Comparison of ENCODE assay signal across 8 cellular contexts in genomic region chr1:39409055-39409816, GRCh38.
DNase-seq lines count a peak whose midpoint lies in the region; ATAC-seq, FAIRE-seq and TF ChIP-seq lines count a peak whose summit lies in the region.

No MANE protein-coding gene starts in this region.

- CTCF ChIA-PET in activated CD8-positive, alpha-beta T cell treated with anti-CD3 and anti-CD28 coated beads for 36 hours (lab: Charles Lee) = interaction anchor here (1.1 to 4.6 kb wide), 17 partner anchors 10 to 311 kb away, joined by 3 to 45 read pairs (median 6); no protein-coding TSS in a partner anchor

- DNase-seq in Karpas-422 (no peak), fibroblast of villous mesenchyme (ENCODE audit: low read depth) (peak; percentile 82), GM10266 (ENCODE audit: extremely low spot score) (no peak), D721Med (ENCODE audit: insufficient read length, low spot score) (no peak)
- DNase-seq in activated CD8-positive, alpha-beta T cell treated with anti-CD3 and anti-CD28 coated beads for 36 hours = peak; percentile 37

- no peaks in the 10 kb centered on the region for H3K79me2 ChIP-seq in Karpas-422 (ENCODE audit: low read length)

- peak overlapping the region; percentile 77 to 95 (median 88) for H3K9ac ChIP-seq in BLaER1 treated with 17β-estradiol and CSF1 and Interleukin-3, amounts not matched to agents 10 nM and 100 nM
- H3K9ac ChIP-seq in Karpas-422 (ENCODE audit: low read length) = peak overlapping the region; percentile 64

- H3K9me2 ChIP-seq in Karpas-422 (replicated peaks; ENCODE audit: insufficient read depth, low read length) = no peaks in the 10 kb centered on the region

- H3K27ac ChIP-seq in BLaER1 treated with 17β-estradiol and CSF1 and Interleukin-3, amounts not matched to agents 10 nM and 100 nM = peak overlapping the region; percentile 31 to 90 (median 86); a peak in 21 of 22 replicates
- no peak overlapping the region for H3K27ac ChIP-seq in Karpas-422 (ENCODE audit: low read length)

- ATAC-seq in GM19025 (IDR thresholded peaks at IDR 0.05; ENCODE audit: low read depth, unreplicated experiment) = peak; percentile 21
- ATAC-seq in activated CD8-positive, alpha-beta T cell treated with anti-CD3 and anti-CD28 coated beads for 36 hours = no peak

- H3K4me2 ChIP-seq in BLaER1 treated with 17β-estradiol and CSF1 and Interleukin-3, amounts not matched to agents 10 nM and 100 nM = peak overlapping the region; percentile 82 to 98 (median 94)
- peak overlapping the region; percentile 94 for H3K4me2 ChIP-seq in Karpas-422 (ENCODE audit: low read depth, low read length, poor library complexity, severe bottlenecking)

- FAIRE-seq in D721Med (lab: Jason Lieb, UNC) = no peak

- no peak for TF ChIP-seq CTCF in activated CD8-positive, alpha-beta T cell treated with anti-CD3 and anti-CD28 coated beads for 36 hours (IDR thresholded peaks at IDR 0.05)
- TF ChIP-seq CTCF in fibroblast of villous mesenchyme (IDR thresholded peaks at IDR 0.05; ENCODE audit: insufficient read depth, low read depth, low read length) (no peak), nephron (IDR thresholded peaks at IDR 0.05; ENCODE audit: unreplicated experiment in 3 of 3) (no peak), GM10266 (IDR thresholded peaks at IDR 0.05; ENCODE audit: control insufficient read depth, insufficient read depth, low read depth, missing control alignments) (no peak), D721Med (IDR thresholded peaks at IDR 0.05; ENCODE audit: insufficient read depth, missing control alignments) (no peak)

- H3K27ac Mint-ChIP-seq in activated CD8-positive, alpha-beta T cell treated with anti-CD3 and anti-CD28 coated beads for 36 hours = no peak overlapping the region
- peak overlapping the region; percentile 62 to 98 (median 98) for H3K27ac Mint-ChIP-seq in nephron

- H3K27me3 ChIP-seq in BLaER1 treated with 17β-estradiol and CSF1 and Interleukin-3, amounts not matched to agents 10 nM and 100 nM = no peaks in the 10 kb centered on the region
- no peaks in the 10 kb centered on the region for H3K27me3 ChIP-seq in Karpas-422 (ENCODE audit: low read length)

- H3K27me3 Mint-ChIP-seq in activated CD8-positive, alpha-beta T cell treated with anti-CD3 and anti-CD28 coated beads for 36 hours = no peaks in the 10 kb centered on the region
- no peaks in the 10 kb centered on the region for H3K27me3 Mint-ChIP-seq in nephron (ENCODE audit: low read depth)

- H4K20me1 ChIP-seq in BLaER1 treated with 17β-estradiol and CSF1 and Interleukin-3, amounts not matched to agents 10 nM and 100 nM = peaks cover 46 to 85% (median 61%) of the 10 kb centered on the region in 11 experiments
- H4K20me1 ChIP-seq in Karpas-422 (ENCODE audit: insufficient read depth, low read depth, low read length) = no peaks in the 10 kb centered on the region

- POLR2A ChIA-PET in activated CD8-positive, alpha-beta T cell treated with anti-CD3 and anti-CD28 coated beads for 36 hours (lab: Charles Lee) = interaction anchor here (0.8 to 2.1 kb wide), 4 partner anchors 9 to 34 kb away, joined by 3 to 5 read pairs (median 4); no protein-coding TSS in a partner anchor

- peaks cover 11 to 38% (median 26%) of the 10 kb centered on the region in 11 experiments; a peak in 21 of 22 replicates for H3K36me3 ChIP-seq in BLaER1 treated with 17β-estradiol and CSF1 and Interleukin-3, amounts not matched to agents 10 nM and 100 nM
- H3K36me3 ChIP-seq in Karpas-422 (ENCODE audit: insufficient read depth, low read length) = no peaks in the 10 kb centered on the region

- H3K4me3 Mint-ChIP-seq in activated CD8-positive, alpha-beta T cell treated with anti-CD3 and anti-CD28 coated beads for 36 hours = peak overlapping the region; percentile 80
- peak overlapping the region; percentile 93 to 96 (median 94) for H3K4me3 Mint-ChIP-seq in nephron

- peak overlapping the region; percentile 83 for H2AFZ ChIP-seq in Karpas-422 (ENCODE audit: low read length)

- H3K9me3 ChIP-seq in BLaER1 treated with 17β-estradiol and CSF1 and Interleukin-3, amounts not matched to agents 10 nM and 100 nM (replicated peaks in 1 of 11) = no peaks in the 10 kb centered on the region
- no peaks in the 10 kb centered on the region for H3K9me3 ChIP-seq in Karpas-422 (ENCODE audit: low read length)

- no peaks in the 10 kb centered on the region for H3K9me3 Mint-ChIP-seq in activated CD8-positive, alpha-beta T cell treated with anti-CD3 and anti-CD28 coated beads for 36 hours
- H3K9me3 Mint-ChIP-seq in nephron = no peaks in the 10 kb centered on the region

- H3K4me1 ChIP-seq in BLaER1 treated with 17β-estradiol and CSF1 and Interleukin-3, amounts not matched to agents 10 nM and 100 nM = peaks cover 79 to 86% (median 84%) of the 10 kb centered on the region in 10 experiments
- H3K4me1 ChIP-seq in Karpas-422 (ENCODE audit: low read length) = peaks cover 14% of the 10 kb centered on the region

- peak overlapping the region; percentile 71 to 96 (median 88) for H3K4me3 ChIP-seq in BLaER1 treated with 17β-estradiol and CSF1 and Interleukin-3, amounts not matched to agents 10 nM and 100 nM
- H3K4me3 ChIP-seq in Karpas-422 (ENCODE audit: low read length) (peak overlapping the region; percentile 77), fibroblast of villous mesenchyme (ENCODE audit: low read depth, low read length) (peak overlapping the region; percentile 67)

- H3K4me1 Mint-ChIP-seq in activated CD8-positive, alpha-beta T cell treated with anti-CD3 and anti-CD28 coated beads for 36 hours (ENCODE audit: low read depth) = peaks cover 68% of the 10 kb centered on the region
- H3K4me1 Mint-ChIP-seq in nephron = peaks cover 73% of the 10 kb centered on the region

- intact Hi-C loops in activated CD8-positive, alpha-beta T cell treated with anti-CD3 and anti-CD28 coated beads for 36 hours (cut with micrococcal nuclease) = loop anchor here (10.0 kb wide), 1 partner anchor 214 kb away; no protein-coding TSS in a partner anchor

- peaks cover 13% of the 10 kb centered on the region for H3K36me3 Mint-ChIP-seq in activated CD8-positive, alpha-beta T cell treated with anti-CD3 and anti-CD28 coated beads for 36 hours (ENCODE audit: low read depth)
- H3K36me3 Mint-ChIP-seq in nephron (ENCODE audit: low read depth) = peaks cover 28% of the 10 kb centered on the region

Comparison
In these comparisons a context has a peak if more than half of its experiments do, and no peak if none do; other contexts are left out.
1. DNase-seq: peak in activated CD8-positive, alpha-beta T cell treated with anti-CD3 and anti-CD28 coated beads for 36 hours (single experiment) and fibroblast of villous mesenchyme (single experiment); none in Karpas-422 (single experiment), GM10266 (single experiment) and D721Med (single experiment).
2. Peak in every context shown above with its lines, with median percentiles within 50 percentile points of each other: H3K4me3 ChIP-seq.